Comparison of ENCODE assay signal across 18 cellular contexts in genomic region chr2:217849154-217849553, GRCh38.
DNase-seq lines count a peak whose midpoint lies in the region; ATAC-seq and TF ChIP-seq lines count a peak whose summit lies in the region.
"Had no signal": no experiment of that assay in that cellular context is flagged by ENCODE, and none has a peak within 500 bp of the region (broad histone marks: within the 10 kb centered on the region; RNA-seq: fewer than 3 reads in every experiment).

No MANE protein-coding gene starts in this region.

- no peak for TF ChIP-seq POLR2A in upper lobe of left lung (IDR thresholded peaks at IDR 0.05)

- H3K9me3 Mint-ChIP-seq in dendritic cell treated with granulocyte-macrophage colony-stimulating factor and Interleukin-4, amounts not matched to agents 40 ng/mL and 50 ng/mL, for 4 days = no peaks in the 10 kb centered on the region
- H3K9me3 Mint-ChIP-seq in neural progenitor cell = no peaks in the 10 kb centered on the region
- H3K9me3 Mint-ChIP-seq: activated CD4-positive, alpha-beta T cell treated with anti-CD3 and anti-CD28 coated beads, Interleukin-2, amount 10 ng/mL, durations not matched to agents 24 days and 14 days; T-helper 2 cell treated with Interferon-gamma antibody and Interleukin-4, amounts not matched to agents 5 μg/mL and 100 μg/mL, for 36 hours; type B pancreatic cell had no signal

- H3K4me1 Mint-ChIP-seq in dendritic cell treated with granulocyte-macrophage colony-stimulating factor and Interleukin-4, amounts not matched to agents 40 ng/mL and 50 ng/mL, for 4 days (ENCODE audit: low read depth) = peaks cover 67% of the 10 kb centered on the region
- peaks cover 29% of the 10 kb centered on the region for H3K4me1 Mint-ChIP-seq in neural progenitor cell
- H3K4me1 Mint-ChIP-seq: activated CD4-positive, alpha-beta T cell treated with anti-CD3 and anti-CD28 coated beads, Interleukin-2, amount 10 ng/mL, durations not matched to agents 24 days and 14 days had no signal

- H3K27ac Mint-ChIP-seq in dendritic cell treated with granulocyte-macrophage colony-stimulating factor and Interleukin-4, amounts not matched to agents 40 ng/mL and 50 ng/mL, for 4 days = peak overlapping the region; percentile 88
- peak overlapping the region; percentile 79 for H3K27ac Mint-ChIP-seq in neural progenitor cell
- H3K27ac Mint-ChIP-seq: activated CD4-positive, alpha-beta T cell treated with anti-CD3 and anti-CD28 coated beads, Interleukin-2, amount 10 ng/mL, durations not matched to agents 24 days and 14 days; activated naive CD8-positive, alpha-beta T cell; T-helper 2 cell treated with Interferon-gamma antibody and Interleukin-4, amounts not matched to agents 5 μg/mL and 100 μg/mL, for 36 hours; type B pancreatic cell had no signal

- WGBS in upper lobe of left lung, 2 donors = 50 to 53% methylated on average over 2 of the region's 2 CpGs

- no peak for TF ChIP-seq EP300 in upper lobe of left lung (IDR thresholded peaks at IDR 0.05)

- H2AFZ ChIP-seq in neural progenitor cell (replicated peaks) = no peak overlapping the region

- no peaks in the 10 kb centered on the region for H3K36me3 ChIP-seq in neural progenitor cell
- peaks cover 24 to 79% (median 44%) of the 10 kb centered on the region in 4 donors for H3K36me3 ChIP-seq in upper lobe of left lung

- ATAC-seq in upper lobe of left lung (ENCODE audit: low FRiP score in 2 of 2) = no peak

- no peaks in the 10 kb centered on the region for H3F3A ChIP-seq in neural progenitor cell (ENCODE audit: low read depth)

- no peak overlapping the region for H3K9ac ChIP-seq in neural progenitor cell
- H3K9ac ChIP-seq: BLaER1 had no signal

- H3K4me3 ChIP-seq in neural progenitor cell (no peak overlapping the region), upper lobe of left lung (no peak overlapping the region)
- H3K4me3 ChIP-seq: BLaER1 had no signal

- H3K4me1 ChIP-seq in neural progenitor cell (peaks cover 9% of the 10 kb centered on the region), upper lobe of left lung (peaks cover 52 to 84% (median 61%) of the 10 kb centered on the region in 4 donors)

- peaks cover 35% of the 10 kb centered on the region for H3K36me3 Mint-ChIP-seq in dendritic cell treated with granulocyte-macrophage colony-stimulating factor and Interleukin-4, amounts not matched to agents 40 ng/mL and 50 ng/mL, for 4 days (ENCODE audit: low read depth)
- no peaks in the 10 kb centered on the region for H3K36me3 Mint-ChIP-seq in neural progenitor cell
- H3K36me3 Mint-ChIP-seq: activated naive CD8-positive, alpha-beta T cell; naive B cell had no signal

- H3K27ac ChIP-seq in neural progenitor cell (no peak overlapping the region), upper lobe of left lung (peak overlapping the region in 3 of 4 donors; percentile 75 to 80 (median 75))
- H3K27ac ChIP-seq: BLaER1 had no signal

- peak; percentile 41 for DNase-seq in HT1080 (ENCODE audit: low read depth)
- no peak for DNase-seq in neural progenitor cell (ENCODE audit: low spot score)
- no peak for DNase-seq in upper lobe of left lung
- no peak for DNase-seq in NCI-H1417 treated with DMSO at 0.1 percent for 48 hours (lab: John Stamatoyannopoulos, UW)
- DNase-seq in SIG-M5 treated with dmso at 0.1 percent for 504 hours (lab: John Stamatoyannopoulos, UW; ENCODE audit: unreplicated experiment) = no peak
- DNase-seq in occipital lobe (lab: John Stamatoyannopoulos, UW) = no peak
- DNase-seq: activated CD4-positive, alpha-beta T cell treated with anti-CD3 and anti-CD28 coated beads, Interleukin-2, amount 10 ng/mL, durations not matched to agents 24 days and 14 days; activated T-cell treated with anti-CD3 and anti-CD28 coated beads, Interleukin-2, amount 50 U/mL, for 1 hour; head of caudate nucleus; naive B cell; NCI-H2171; SHP77; stimulated activated CD8-positive, alpha-beta memory T cell treated with anti-CD3 and anti-CD28 coated beads, Interleukin-4, amount 100 ng/mL, for 48 hours had no signal

- H3K27me3 ChIP-seq in neural progenitor cell = peaks cover 41% of the 10 kb centered on the region
- H3K27me3 ChIP-seq in upper lobe of left lung = no peaks in the 10 kb centered on the region
- H3K27me3 ChIP-seq: BLaER1 had no signal

- no peak overlapping the region for H3K4me2 ChIP-seq in neural progenitor cell
- H3K4me2 ChIP-seq: BLaER1 had no signal

- intact Hi-C loops in dendritic cell treated with granulocyte-macrophage colony-stimulating factor and Interleukin-4, amounts not matched to agents 40 ng/mL and 50 ng/mL, for 4 days (cut with micrococcal nuclease) = loop anchor here (10.0 kb wide), 1 partner anchor 54 kb away; no protein-coding TSS in a partner anchor

- no peak overlapping the region for H3K4me3 Mint-ChIP-seq in dendritic cell treated with granulocyte-macrophage colony-stimulating factor and Interleukin-4, amounts not matched to agents 40 ng/mL and 50 ng/mL, for 4 days
- no peak overlapping the region for H3K4me3 Mint-ChIP-seq in neural progenitor cell
- H3K4me3 Mint-ChIP-seq: activated CD4-positive, alpha-beta T cell treated with anti-CD3 and anti-CD28 coated beads, Interleukin-2, amount 10 ng/mL, durations not matched to agents 24 days and 14 days; activated naive CD8-positive, alpha-beta T cell; naive B cell; T-helper 2 cell treated with Interferon-gamma antibody and Interleukin-4, amounts not matched to agents 5 μg/mL and 100 μg/mL, for 36 hours; type B pancreatic cell had no signal

- no peak for TF ChIP-seq CTCF in neural progenitor cell (IDR thresholded peaks at IDR 0.05)
- no peak for TF ChIP-seq CTCF in upper lobe of left lung (IDR thresholded peaks at IDR 0.05)

- peaks cover 44% of the 10 kb centered on the region for H3K27me3 Mint-ChIP-seq in dendritic cell treated with granulocyte-macrophage colony-stimulating factor and Interleukin-4, amounts not matched to agents 40 ng/mL and 50 ng/mL, for 4 days
- H3K27me3 Mint-ChIP-seq in neural progenitor cell (ENCODE audit: insufficient read depth, low read depth) = peaks cover 10% of the 10 kb centered on the region
- H3K27me3 Mint-ChIP-seq: activated naive CD8-positive, alpha-beta T cell; type B pancreatic cell had no signal

- H4K20me1 ChIP-seq in neural progenitor cell (ENCODE audit: low read depth) = no peaks in the 10 kb centered on the region

- H3K9me3 ChIP-seq in neural progenitor cell (ENCODE audit: low read depth) (no peaks in the 10 kb centered on the region), upper lobe of left lung (no peaks in the 10 kb centered on the region)

- H3K79me2 ChIP-seq in neural progenitor cell (ENCODE audit: low read depth) = no peaks in the 10 kb centered on the region
